2 cellular contexts compared by ENCODE assay signal in genomic region chr4:82237142-82237541, GRCh38.
A peak's percentile ranks its signal among the peaks of the same experiment; 100 is the strongest.
DNase-seq lines count a peak whose midpoint lies in the region; ATAC-seq, FAIRE-seq and TF ChIP-seq lines count a peak whose summit lies in the region.
"Not testable (repeated sequence)": the region's sequence is repeated elsewhere in the genome, so short reads cannot be mapped to it uniquely, and the experiment has no call there.

No MANE protein-coding gene starts in this region.

- CTCF ChIA-PET in HEK293 (lab: Yijun Ruan, JAX); K562 (lab: Yijun Ruan, JAX; ENCODE audit: low intra/inter-chr PET ratio): not testable (repeated sequence)

- not testable (repeated sequence) for H3K79me2 ChIP-seq in K562 (ENCODE audit: control insufficient read depth, insufficient read depth, low read length)

- not testable (repeated sequence) for BruUV-seq in K562 (replicated peaks; lab: Mats Ljungman, UMichigan)

- in situ Hi-C loops in K562 (cut with MboI) = not testable (repeated sequence)

- not testable (repeated sequence) for H4K20me1 ChIP-seq in K562 (replicated peaks; ENCODE audit: control insufficient read depth, insufficient read depth, low read length)

- TF ChIP-seq CTCF in HEK293 (tag by site-specific recombination; IDR thresholded peaks at IDR 0.05); K562 (IDR thresholded peaks at IDR 0.05 in 2 of 3, conservative IDR thresholded peaks at IDR 0.05 in 1 of 3; ENCODE audit: insufficient read depth in 2 of 3, low read depth in 1 of 3, low read length in 3 of 3): not testable (repeated sequence)

- not testable (repeated sequence) for H3K4me3 ChIP-seq in HEK293 (ENCODE audit: low read depth, low read length); K562

- H3K9me1 ChIP-seq in K562 (ENCODE audit: control insufficient read depth, insufficient read depth, low read length) = not testable (repeated sequence)

- not testable (repeated sequence) for ATAC-seq in K562

- TF ChIP-seq RAD21 in K562 (CRISPR knock-in tag; conservative IDR thresholded peaks at IDR 0.05 in 1 of 2, IDR thresholded peaks at IDR 0.05 in 1 of 2) = not testable (repeated sequence)

- not testable (repeated sequence) for H3K27ac ChIP-seq in HEK293 (ENCODE audit: extremely low read depth, low read depth, low read length); K562 (ENCODE audit: extremely low read depth, low read depth, low read length)

- not testable (repeated sequence) for TF ChIP-seq EP300 in K562 (IDR thresholded peaks at IDR 0.05; ENCODE audit: low read length)

- H3K4me1 ChIP-seq in HEK293 (ENCODE audit: control insufficient read depth, insufficient read depth, low read length); K562 (replicated peaks in 1 of 2; ENCODE audit: control insufficient read depth in 2 of 2, insufficient read depth in 2 of 2, low read length in 2 of 2): not testable (repeated sequence)

- TF ChIP-seq POLR2A in K562 (conservative IDR thresholded peaks at IDR 0.05) = not testable (repeated sequence)

- not testable (repeated sequence) for H3K9me3 ChIP-seq in HEK293 (ENCODE audit: control insufficient read depth, insufficient read depth, low read depth, low read length); K562 (replicated peaks; ENCODE audit: control insufficient read depth, insufficient read depth, low read depth, low read length)

- POLR2A ChIA-PET in HEK293 (lab: Yijun Ruan, JAX); K562 (lab: Yijun Ruan, JAX): not testable (repeated sequence)

- FAIRE-seq in K562 (lab: Jason Lieb, UNC) = not testable (repeated sequence)

- not testable (repeated sequence) for DNase-seq in K562 (ENCODE audit: extremely low read depth in 1 of 4, low spot score in 3 of 4)

- not testable (repeated sequence) for H3K9ac ChIP-seq in K562 (ENCODE audit: insufficient read depth in 1 of 2, low read depth in 2 of 2, low read length in 2 of 2)

- intact Hi-C loops in K562 (cut with micrococcal nuclease) = not testable (repeated sequence)

- not testable (repeated sequence) for H2AFZ ChIP-seq in K562 (ENCODE audit: low read depth, low read length)

- H3K27me3 ChIP-seq in K562 (ENCODE audit: control insufficient read depth in 2 of 2, insufficient read depth in 2 of 2, low read length in 2 of 2) = not testable (repeated sequence)

- H3K36me3 ChIP-seq in HEK293 (ENCODE audit: control insufficient read depth in 2 of 2, insufficient read depth in 1 of 2, low read length in 2 of 2); K562 (ENCODE audit: control insufficient read depth, insufficient read depth, low read length): not testable (repeated sequence)

- not testable (repeated sequence) for H3K4me2 ChIP-seq in K562 (ENCODE audit: insufficient read depth, low read length)

- 0% methylated on average over 1 of the region's 1 CpG for WGBS in K562 (ENCODE audit: insufficient coverage, low coverage, missing lambda C conversion rate)

TF ChIP-seq in HEK293, 187 proteins besides CTCF, POLR2A, EP300 and RAD21:
- peak; percentile 80 for TF ChIP-seq ZNF146 (tag by site-specific recombination; IDR thresholded peaks at IDR 0.05)

TF ChIP-seq in K562, 482 proteins besides CTCF, POLR2A, EP300 and RAD21:
- peak; percentile 58 for TF ChIP-seq ZNF146 (CRISPR knock-in tag; IDR thresholded peaks at IDR 0.05; ENCODE audit: unreplicated experiment)
TF ChIP-seq in K562: peak in this region for 1; not testable (repeated sequence) for 481.
